23 cellular contexts compared by ENCODE assay signal in genomic region chr14:104148433-104149277, GRCh38. TPM values are rescaled to one million over a fixed set of nuclear protein-coding genes. Genes with fewer than 3 reads are reported as not detected.
DNase-seq lines count a peak whose midpoint lies in the region; ATAC-seq, FAIRE-seq and TF ChIP-seq lines count a peak whose summit lies in the region.
"Had no signal": no experiment of that assay in that cellular context is flagged by ENCODE, and none has a peak within 500 bp of the region (broad histone marks: within the 10 kb centered on the region; RNA-seq: fewer than 3 reads in every experiment).

No MANE protein-coding gene starts in this region.

- H3K36me3 ChIP-seq in GM23338 (ENCODE audit: insufficient read depth), result no peaks in the 10 kb centered on the region
- H3K36me3 ChIP-seq in osteoblast (ENCODE audit: insufficient read depth, low read length), result no peaks in the 10 kb centered on the region

- intact Hi-C loops in right cardiac atrium (cut with DNase I), result no loop called here

- no peaks in the 10 kb centered on the region for H3K9me3 Mint-ChIP-seq in GM23338
- H3K9me3 Mint-ChIP-seq in WTC11, result no peaks in the 10 kb centered on the region
- H3K9me3 Mint-ChIP-seq: activated naive CD4-positive, alpha-beta T cell treated with anti-CD3 and anti-CD28 coated beads for 36 hours; activated T-cell treated with anti-CD3 and anti-CD28 coated beads, Interleukin-2, amount 50 U/mL, for 4 hours; stimulated activated memory B cell treated with anti-CD40 and anti-IgM and Interleukin-4, amounts not matched to agents 10 μg/mL and 1 μg/mL and 100 μg/mL, for 72 hours had no signal

- ATAC-seq in GM23338, result peak; percentile 6
- ATAC-seq in WTC11, result peak; percentile 3; the same call in 1 of the 2 replicates
- peak in 1 of 2 donors; percentile 30 for ATAC-seq in right cardiac atrium
- ATAC-seq: PC-3; stimulated activated memory B cell treated with anti-CD40 and anti-IgM and Interleukin-4, amounts not matched to agents 10 μg/mL and 1 μg/mL and 100 μg/mL, for 72 hours had no signal

- H2AFZ ChIP-seq in GM23338 (no peak overlapping the region), osteoblast (ENCODE audit: low read length) (no peak overlapping the region)
- H2AFZ ChIP-seq: GM23248 had no signal

- H3K9me3 ChIP-seq in right cardiac atrium (ENCODE audit: control insufficient read depth, low read length) (no peaks in the 10 kb centered on the region), osteoblast (ENCODE audit: low read depth, low read length) (no peaks in the 10 kb centered on the region)

- H3K4me1 Mint-ChIP-seq in GM23338 (peaks cover 30% of the 10 kb centered on the region), WTC11 (peaks cover 39% of the 10 kb centered on the region)
- H3K4me1 Mint-ChIP-seq: stimulated activated memory B cell treated with anti-CD40 and anti-IgM and Interleukin-4, amounts not matched to agents 10 μg/mL and 1 μg/mL and 100 μg/mL, for 72 hours had no signal

- no peak for FAIRE-seq in RCC 7860 (lab: Jason Lieb, UNC)

- H3K4me3 ChIP-seq in GM23338, result no peak overlapping the region; the same call in 1 of the 2 replicates
- no peak overlapping the region for H3K4me3 ChIP-seq in right cardiac atrium (ENCODE audit: low read length)
- no peak overlapping the region for H3K4me3 ChIP-seq in osteoblast (ENCODE audit: insufficient read depth, low read length)
- H3K4me3 ChIP-seq: GM23248 had no signal

- H3K79me2 ChIP-seq in GM23338 (replicated peaks; ENCODE audit: insufficient read depth) (peaks cover 82% of the 10 kb centered on the region), osteoblast (ENCODE audit: insufficient read depth, low read length) (no peaks in the 10 kb centered on the region)

- H3K27me3 Mint-ChIP-seq in GM23338 (ENCODE audit: insufficient read depth, low read depth, poor library complexity) (peaks cover 12% of the 10 kb centered on the region), WTC11 (ENCODE audit: low read depth) (no peaks in the 10 kb centered on the region)

- H3K27ac Mint-ChIP-seq in GM23338, result peak overlapping the region; percentile 86; the same call in 1 of the 2 replicates
- peak overlapping the region; percentile 76; the same call in 1 of the 2 replicates for H3K27ac Mint-ChIP-seq in WTC11
- H3K27ac Mint-ChIP-seq: activated CD8-positive, alpha-beta T cell treated with anti-CD3 and anti-CD28 coated beads, Interleukin-2, amount 10 ng/mL, durations not matched to agents 7 days and 5 days; activated naive CD4-positive, alpha-beta T cell treated with anti-CD3 and anti-CD28 coated beads for 36 hours; stimulated activated memory B cell treated with anti-CD40 and anti-IgM and Interleukin-4, amounts not matched to agents 10 μg/mL and 1 μg/mL and 100 μg/mL, for 72 hours had no signal

- H3K4me3 Mint-ChIP-seq in GM23338 (peak overlapping the region; percentile 21; the same call in 1 of the 3 replicates), WTC11 (no peak overlapping the region)
- H3K4me3 Mint-ChIP-seq: activated CD8-positive, alpha-beta T cell treated with anti-CD3 and anti-CD28 coated beads, Interleukin-2, amount 10 ng/mL, durations not matched to agents 7 days and 5 days; activated naive CD4-positive, alpha-beta T cell treated with anti-CD3 and anti-CD28 coated beads for 36 hours; activated T-cell treated with anti-CD3 and anti-CD28 coated beads, Interleukin-2, amount 50 U/mL, for 4 hours; stimulated activated memory B cell treated with anti-CD40 and anti-IgM and Interleukin-4, amounts not matched to agents 10 μg/mL and 1 μg/mL and 100 μg/mL, for 72 hours had no signal

- CTCF ChIA-PET in WTC11 (lab: Charles Lee), result interaction anchor here (0.6 to 2.6 kb wide), 7 partner anchors 9 to 441 kb away, joined by 3 to 16 read pairs (median 5); no protein-coding TSS in a partner anchor

- H3F3A ChIP-seq in GM23338 (replicated peaks; ENCODE audit: low read depth), result 0 out of 2 replicates have a peak, but pooled peaks cover 5% of the 10 kb centered on the region

- H3K27me3 ChIP-seq in GM23338 (ENCODE audit: insufficient read depth), result no peaks in the 10 kb centered on the region
- no peaks in the 10 kb centered on the region for H3K27me3 ChIP-seq in right cardiac atrium (ENCODE audit: control insufficient read depth, insufficient read depth)
- H3K27me3 ChIP-seq in osteoblast (ENCODE audit: insufficient read depth, low read length), result no peaks in the 10 kb centered on the region

- 68% methylated on average over 22 of the region's 22 CpGs for WGBS in right cardiac atrium

- H4K20me1 ChIP-seq in GM23338 (replicated peaks; ENCODE audit: insufficient read depth), result no peaks in the 10 kb centered on the region
- no peaks in the 10 kb centered on the region for H4K20me1 ChIP-seq in osteoblast (ENCODE audit: insufficient read depth, low read length)

- peak; percentile 34 for DNase-seq in GM23338 (ENCODE audit: low spot score)
- DNase-seq in WTC11 (ENCODE audit: low spot score), result no peak
- peak; percentile 26 to 55 (median 47) for DNase-seq in right cardiac atrium
- peak; percentile 91 for DNase-seq in osteoblast (ENCODE audit: insufficient read length, low spot score, missing footprints)
- DNase-seq in activated CD8-positive, alpha-beta memory T cell treated with anti-CD3 and anti-CD28 coated beads, Interleukin-2, amount 50 U/mL, for 48 hours, result no peak
- DNase-seq in GM10266 (ENCODE audit: extremely low spot score), result no peak
- DNase-seq in RCC 7860 (ENCODE audit: low spot score), result no peak
- no peak for DNase-seq in activated CD4-positive, CD25-positive, alpha-beta regulatory T cell treated with anti-CD3 and anti-CD28 coated beads, Interleukin-2, amount 50 U/mL, for 72 hours
- DNase-seq: ACHN; activated CD4-positive, CD25-positive, alpha-beta regulatory T cell; activated CD8-positive, alpha-beta T cell treated with anti-CD3 and anti-CD28 coated beads, Interleukin-2, amount 10 ng/mL, durations not matched to agents 7 days and 5 days; activated naive CD4-positive, alpha-beta T cell treated with anti-CD3 and anti-CD28 coated beads for 36 hours; activated T-cell treated with anti-CD3 and anti-CD28 coated beads, Interleukin-2, amount 50 U/mL, for 4 hours; cerebellar nuclear complex; effector memory CD4-positive, alpha-beta T cell; GF-D8; GM23248; MV-4-11; NCI-H187; NCI-H82; PC-3 had no signal

- TF ChIP-seq CTCF in GM23338 (conservative IDR thresholded peaks at IDR 0.05; ENCODE audit: low read depth in 2 of 2), result no peak
- TF ChIP-seq CTCF in WTC11 (IDR thresholded peaks at IDR 0.05), result no peak
- no peak for TF ChIP-seq CTCF in osteoblast (IDR thresholded peaks at IDR 0.05; ENCODE audit: extremely low read depth, low read depth, low read length)
- no peak for TF ChIP-seq CTCF in GM10266 (IDR thresholded peaks at IDR 0.05; ENCODE audit: control insufficient read depth, insufficient read depth, low read depth, missing control alignments)

- H3K36me3 Mint-ChIP-seq in GM23338 (ENCODE audit: low read depth) (no peaks in the 10 kb centered on the region; the same call in 2 of the 3 replicates), WTC11 (no peaks in the 10 kb centered on the region)
- H3K36me3 Mint-ChIP-seq: stimulated activated memory B cell treated with anti-CD40 and anti-IgM and Interleukin-4, amounts not matched to agents 10 μg/mL and 1 μg/mL and 100 μg/mL, for 72 hours had no signal

- peak overlapping the region; percentile 72 for H3K4me2 ChIP-seq in GM23338
- no peak overlapping the region for H3K4me2 ChIP-seq in osteoblast (ENCODE audit: insufficient read depth, low read length)
- H3K4me2 ChIP-seq: KMS-11 had no signal

- POLR2A ChIA-PET in WTC11 (lab: Charles Lee), result no interaction called here

- H3K27ac ChIP-seq in GM23338 (ENCODE audit: low read depth) (peak overlapping the region; percentile 72; the same call in 1 of the 2 replicates), right cardiac atrium (ENCODE audit: low read length) (no peak overlapping the region), osteoblast (ENCODE audit: low read depth, low read length) (no peak overlapping the region)
- H3K27ac ChIP-seq: GM23248, KMS-11 had no signal

- no peaks in the 10 kb centered on the region for H3K9me2 ChIP-seq in GM23338 (ENCODE audit: insufficient read depth)

- peaks cover 21% of the 10 kb centered on the region for H3K4me1 ChIP-seq in GM23338 (ENCODE audit: insufficient read depth)
- no peaks in the 10 kb centered on the region for H3K4me1 ChIP-seq in right cardiac atrium (ENCODE audit: control insufficient read depth, insufficient read depth, low read length)
- H3K4me1 ChIP-seq in osteoblast (ENCODE audit: insufficient read depth, low read length), result no peaks in the 10 kb centered on the region

TF ChIP-seq in GM23338, 12 proteins besides CTCF, POLR2A, EP300 and RAD21 (continues in another document):
- no peak for TF ChIP-seq ZNF331 (CRISPR knock-in tag; IDR thresholded peaks at IDR 0.05; ENCODE audit: low read depth)

TF ChIP-seq in WTC11, 78 proteins besides CTCF, POLR2A, EP300 and RAD21:
- TF ChIP-seq ZBTB43 (CRISPR knock-in tag; IDR thresholded peaks at IDR 0.05) (no peak), ZNF121 (CRISPR knock-in tag; IDR thresholded peaks at IDR 0.05) (peak; percentile 91)

RNA-seq across cellular contexts. Expression of gene KIF26A, which starts 10.3 kb away (rescaled TPM):
- 82.9 and 103 TPM in 2 replicates for total RNA-seq in GM23338 (2014; rRNA removed; shearing (Covaris generic))
- polyA plus RNA-seq in GM23338 (2016; fragmentation: Nextera tagmentation; extraction: Ambion mirVana), result 5.6 and 6.4 TPM in 2 replicates
- 36.4 to 53.4 TPM (median 39.5 TPM) in 3 replicates for total RNA-seq in WTC11 (2021)
- 10 to 100 TPM in 2 of 4 donors, 1 to 10 TPM in 2; 7.9 to 10.6 (median 9.9) TPM for total RNA-seq in right cardiac atrium
- 7.1 TPM for polyA plus RNA-seq in right cardiac atrium
- total RNA-seq in osteoblast, result not detected in 2 replicates
- total RNA-seq: GM23248 had no signal
- polyA plus RNA-seq: GM23248 had no signal

Comparison
In these comparisons a context has a peak if more than half of its experiments do, and no peak if none do; other contexts are left out.
1. DNase-seq: peak in GM23338 (single experiment), right cardiac atrium (3 of 3) and osteoblast (single experiment); none in WTC11 (single experiment), activated CD8-positive, alpha-beta memory T cell treated with anti-CD3 and anti-CD28 coated beads, Interleukin-2, amount 50 U/mL, for 48 hours (single experiment), GM10266 (single experiment), RCC 7860 (single experiment) and activated CD4-positive, CD25-positive, alpha-beta regulatory T cell treated with anti-CD3 and anti-CD28 coated beads, Interleukin-2, amount 50 U/mL, for 72 hours (single experiment).